1 cellular context compared by ENCODE assay signal in the genomic region with DNA sequence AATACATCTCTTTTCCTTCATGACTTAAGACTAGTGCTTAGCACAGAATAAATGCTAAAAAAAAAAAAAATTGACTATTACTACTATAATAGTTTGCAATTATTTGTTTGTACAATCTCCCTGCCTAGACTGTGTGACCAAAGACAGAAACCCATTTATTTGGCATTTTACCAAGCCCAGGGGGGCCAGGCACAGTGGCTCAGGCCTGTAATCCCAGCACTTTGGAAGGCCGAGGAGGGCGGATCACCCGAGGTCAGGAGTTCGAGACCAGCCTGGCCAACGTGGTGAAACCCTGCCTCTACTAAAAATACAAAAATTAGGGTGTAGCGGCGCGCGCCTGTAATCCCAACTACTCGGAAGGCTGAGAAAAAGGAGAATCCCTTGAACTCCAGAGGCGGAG.
TF ChIP-seq lines count a peak whose summit lies in the region.

No MANE protein-coding gene starts in this region.

TF ChIP-seq in HepG2, 621 proteins besides CTCF, POLR2A, EP300 and RAD21:
- TF ChIP-seq, protein P1, sequence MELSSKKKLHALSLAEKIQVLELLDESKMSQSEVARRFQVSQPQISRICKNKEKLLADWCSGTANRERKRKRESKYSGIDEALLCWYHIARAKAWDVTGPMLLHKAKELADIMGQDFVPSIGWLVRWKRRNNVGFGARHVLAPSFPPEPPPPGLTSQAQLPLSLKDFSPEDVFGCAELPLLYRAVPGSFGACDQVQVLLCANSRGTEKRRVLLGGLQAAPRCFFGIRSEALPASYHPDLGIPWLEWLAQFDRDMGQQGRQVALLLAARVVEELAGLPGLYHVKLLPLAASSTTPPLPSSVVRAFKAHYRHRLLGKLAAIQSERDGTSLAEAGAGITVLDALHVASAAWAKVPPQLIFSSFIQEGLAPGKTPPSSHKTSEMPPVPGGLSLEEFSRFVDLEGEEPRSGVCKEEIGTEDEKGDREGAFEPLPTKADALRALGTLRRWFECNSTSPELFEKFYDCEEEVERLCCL (CRISPR knock-in tag; IDR thresholded peaks at IDR 0.05; ENCODE audit: borderline replicate concordance) = 0 out of 2 replicates have a peak, but pooled peaks have one; percentile 10
- TF ChIP-seq TOE1 (CRISPR knock-in tag; IDR thresholded peaks at IDR 0.05) = no peak
- TF ChIP-seq CHD4 (IDR thresholded peaks at IDR 0.05; ENCODE audit: borderline replicate concordance, low read length) = peak; percentile 31; the same call in 1 of the 2 replicates
- TF ChIP-seq, protein P2, sequence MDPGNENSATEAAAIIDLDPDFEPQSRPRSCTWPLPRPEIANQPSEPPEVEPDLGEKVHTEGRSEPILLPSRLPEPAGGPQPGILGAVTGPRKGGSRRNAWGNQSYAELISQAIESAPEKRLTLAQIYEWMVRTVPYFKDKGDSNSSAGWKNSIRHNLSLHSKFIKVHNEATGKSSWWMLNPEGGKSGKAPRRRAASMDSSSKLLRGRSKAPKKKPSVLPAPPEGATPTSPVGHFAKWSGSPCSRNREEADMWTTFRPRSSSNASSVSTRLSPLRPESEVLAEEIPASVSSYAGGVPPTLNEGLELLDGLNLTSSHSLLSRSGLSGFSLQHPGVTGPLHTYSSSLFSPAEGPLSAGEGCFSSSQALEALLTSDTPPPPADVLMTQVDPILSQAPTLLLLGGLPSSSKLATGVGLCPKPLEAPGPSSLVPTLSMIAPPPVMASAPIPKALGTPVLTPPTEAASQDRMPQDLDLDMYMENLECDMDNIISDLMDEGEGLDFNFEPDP (CRISPR knock-in tag; conservative IDR thresholded peaks at IDR 0.05) = 0 out of 2 replicates have a peak, but pooled peaks have one; percentile 44
- TF ChIP-seq ZMYM4 (CRISPR knock-in tag; IDR thresholded peaks at IDR 0.05) = 0 out of 2 replicates have a peak, but pooled peaks have one; percentile 19
- TF ChIP-seq CREB1 (IDR thresholded peaks at IDR 0.05) = no peak
- TF ChIP-seq CREB1 (CRISPR knock-in tag; IDR thresholded peaks at IDR 0.05) = 0 out of 2 replicates have a peak, but pooled peaks have one; percentile 16
- TF ChIP-seq, protein P3, sequence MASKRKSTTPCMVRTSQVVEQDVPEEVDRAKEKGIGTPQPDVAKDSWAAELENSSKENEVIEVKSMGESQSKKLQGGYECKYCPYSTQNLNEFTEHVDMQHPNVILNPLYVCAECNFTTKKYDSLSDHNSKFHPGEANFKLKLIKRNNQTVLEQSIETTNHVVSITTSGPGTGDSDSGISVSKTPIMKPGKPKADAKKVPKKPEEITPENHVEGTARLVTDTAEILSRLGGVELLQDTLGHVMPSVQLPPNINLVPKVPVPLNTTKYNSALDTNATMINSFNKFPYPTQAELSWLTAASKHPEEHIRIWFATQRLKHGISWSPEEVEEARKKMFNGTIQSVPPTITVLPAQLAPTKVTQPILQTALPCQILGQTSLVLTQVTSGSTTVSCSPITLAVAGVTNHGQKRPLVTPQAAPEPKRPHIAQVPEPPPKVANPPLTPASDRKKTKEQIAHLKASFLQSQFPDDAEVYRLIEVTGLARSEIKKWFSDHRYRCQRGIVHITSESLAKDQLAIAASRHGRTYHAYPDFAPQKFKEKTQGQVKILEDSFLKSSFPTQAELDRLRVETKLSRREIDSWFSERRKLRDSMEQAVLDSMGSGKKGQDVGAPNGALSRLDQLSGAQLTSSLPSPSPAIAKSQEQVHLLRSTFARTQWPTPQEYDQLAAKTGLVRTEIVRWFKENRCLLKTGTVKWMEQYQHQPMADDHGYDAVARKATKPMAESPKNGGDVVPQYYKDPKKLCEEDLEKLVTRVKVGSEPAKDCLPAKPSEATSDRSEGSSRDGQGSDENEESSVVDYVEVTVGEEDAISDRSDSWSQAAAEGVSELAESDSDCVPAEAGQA (IDR thresholded peaks at IDR 0.05; ENCODE audit: low read depth) = no peak
- TF ChIP-seq, protein P3 (CRISPR knock-in tag; IDR thresholded peaks at IDR 0.05; ENCODE audit: borderline replicate concordance) = no peak
